In genomic region chr7:103148131-103148993, GRCh38 we compare ENCODE assay signal across 8 cellular contexts. TPM values are rescaled to one million over a fixed set of nuclear protein-coding genes. Genes with fewer than 3 reads are reported as not detected.
A peak's percentile ranks its signal among the peaks of the same experiment; 100 is the strongest.
DNase-seq lines count a peak whose midpoint lies in the region; ATAC-seq and TF ChIP-seq lines count a peak whose summit lies in the region.

No MANE protein-coding gene starts in this region.

- H3K36me3 Mint-ChIP-seq in glutamatergic neuron (ENCODE audit: unreplicated experiment), result no peaks in the 10 kb centered on the region

- peak overlapping the region; percentile 94 for H3K4me3 Mint-ChIP-seq in glutamatergic neuron (ENCODE audit: unreplicated experiment)

- no peak for TF ChIP-seq CTCF in heart left ventricle (IDR thresholded peaks at IDR 0.05)
- no peak for TF ChIP-seq CTCF in WERI-Rb-1 (IDR thresholded peaks at IDR 0.05; ENCODE audit: low read depth, low read length)
- no peak for TF ChIP-seq CTCF in glutamatergic neuron (IDR thresholded peaks at IDR 0.05; ENCODE audit: partially characterized antibody, unreplicated experiment)
- TF ChIP-seq CTCF in spleen (IDR thresholded peaks at IDR 0.05 in 8 of 11, conservative IDR thresholded peaks at IDR 0.05 in 3 of 11), result no peak

- H3K9me3 ChIP-seq in heart left ventricle (no peaks in the 10 kb centered on the region), WERI-Rb-1 (ENCODE audit: severe bottlenecking) (peaks cover 4% of the 10 kb centered on the region), spleen (no peaks in the 10 kb centered on the region)

- H3K27me3 ChIP-seq in heart left ventricle, result no peaks in the 10 kb centered on the region
- no peaks in the 10 kb centered on the region for H3K27me3 ChIP-seq in WERI-Rb-1 (ENCODE audit: insufficient read depth, low read depth, severe bottlenecking)
- no peaks in the 10 kb centered on the region for H3K27me3 ChIP-seq in spleen (replicated peaks in 1 of 7)

- WGBS in heart left ventricle, 4 donors, result 2 to 3% (median 3%) methylated on average over 13 of the region's 13 CpGs
- 3 to 5% (median 3%) methylated on average over 13 of the region's 13 CpGs for WGBS in spleen, 5 donors

- H3K4me1 Mint-ChIP-seq in glutamatergic neuron (ENCODE audit: low read depth, unreplicated experiment), result peaks cover 15% of the 10 kb centered on the region

- H3K4me1 ChIP-seq in heart left ventricle, result peaks cover 0 to 24% (median 18%) of the 10 kb centered on the region in 12 donors
- H3K4me1 ChIP-seq in spleen, result peaks cover 12 to 44% (median 31%) of the 10 kb centered on the region in 6 donors

- TF ChIP-seq POLR2A in heart left ventricle (IDR thresholded peaks at IDR 0.05) (no peak), spleen (IDR thresholded peaks at IDR 0.05) (no peak)

- DNase-seq in heart left ventricle (no peak), cardiac septum (ENCODE audit: low spot score) (no peak), WERI-Rb-1 (no peak), glutamatergic neuron (no peak), spleen (no peak), NCI-H2081 (lab: John Stamatoyannopoulos, UW) (no peak)

- H3K9me3 Mint-ChIP-seq in glutamatergic neuron (ENCODE audit: unreplicated experiment), result peaks cover 7% of the 10 kb centered on the region

- H3K27ac ChIP-seq in heart left ventricle, result peak overlapping the region; percentile 90 to 100 (median 97)
- H3K27ac ChIP-seq in WERI-Rb-1, result peak overlapping the region; percentile 97
- peak overlapping the region; percentile 94 to 100 (median 96) for H3K27ac ChIP-seq in spleen

- H3K4me3 ChIP-seq in heart left ventricle (peak overlapping the region; percentile 36 to 91 (median 79)), WERI-Rb-1 (ENCODE audit: low read depth, low read length) (peak overlapping the region; percentile 93), spleen (peak overlapping the region; percentile 64 to 82 (median 66))

- intact Hi-C loops in heart left ventricle (cut with DNase I) (loop anchor here in 5 of 10 donors (2.0 to 10.0 kb wide), 5 partner anchors 64 to 146 kb away; partner anchors contain the start of genes ARMC10 (in 3 of the 5), FBXL13 (in 2 of the 5) and PMPCB (in 2 of the 5)), cardiac septum (cut with DNase I) (loop anchor here (2.0 kb wide), 2 partner anchors 74 to 148 kb away; partner anchors contain the start of genes ARMC10, FBXL13 and PMPCB), spleen (cut with DNase I; ENCODE audit: low total_unique reads) (no loop called here)

- ATAC-seq in heart left ventricle (no peak), HG02840 (IDR thresholded peaks at IDR 0.05; ENCODE audit: low FRiP score, unreplicated experiment) (no peak), HG02970 (IDR thresholded peaks at IDR 0.05; ENCODE audit: low FRiP score, unreplicated experiment) (no peak)

- H3K27ac Mint-ChIP-seq in glutamatergic neuron (ENCODE audit: unreplicated experiment), result peak overlapping the region; percentile 95

- H3K36me3 ChIP-seq in heart left ventricle, result no peaks in the 10 kb centered on the region
- no peaks in the 10 kb centered on the region; the same call in 1 of the 2 replicates for H3K36me3 ChIP-seq in WERI-Rb-1
- H3K36me3 ChIP-seq in spleen, result no peaks in the 10 kb centered on the region

- peaks cover 4% of the 10 kb centered on the region for H3K27me3 Mint-ChIP-seq in glutamatergic neuron (ENCODE audit: unreplicated experiment)

RNA-seq across cellular contexts. Expression of gene NAPEPLD, which starts 0.5 kb away (rescaled TPM):
- total RNA-seq in heart left ventricle (10 to 100 TPM in 2 of 9 donors, 1 to 10 TPM in 7; 5.5 to 12.8 (median 8.4) TPM), cardiac septum (8.4 TPM), glutamatergic neuron (ENCODE audit: unreplicated experiment) (6.5 TPM), spleen (10 to 100 TPM; 17.1 to 40.4 (median 34.0) TPM)
- polyA plus RNA-seq in heart left ventricle (1 to 10 TPM; 3.3 to 3.7 TPM), spleen (1 to 10 TPM; 3.5 to 7.6 (median 4.4) TPM)
